ENCODE assay signal across 19 cellular contexts in the genomic region with DNA sequence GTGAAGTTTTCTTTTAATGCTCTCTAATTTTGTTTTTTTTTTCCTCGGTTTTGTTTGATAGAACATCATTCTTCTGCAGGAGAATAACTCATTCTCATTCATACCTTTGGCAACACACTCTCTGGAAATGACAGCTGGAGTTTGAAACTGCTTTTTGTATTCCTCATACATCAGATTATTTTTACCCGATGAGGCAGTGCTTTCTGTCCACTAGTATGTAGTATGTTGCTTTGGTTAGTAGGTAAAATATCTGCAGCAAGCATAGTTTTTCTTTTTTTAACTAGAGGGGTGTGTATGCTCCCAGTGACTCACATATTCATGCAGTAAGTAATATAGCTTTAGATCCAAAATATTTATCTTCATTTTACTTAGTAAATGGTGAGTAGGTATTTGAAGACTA. TPM values are rescaled to one million over a fixed set of nuclear protein-coding genes. Genes with fewer than 3 reads are reported as not detected.
DNase-seq lines count a peak whose midpoint lies in the region; ATAC-seq, FAIRE-seq and TF ChIP-seq lines count a peak whose summit lies in the region.
"Had no signal": no experiment of that assay in that cellular context is flagged by ENCODE, and none has a peak within 500 bp of the region (broad histone marks: within the 10 kb centered on the region; RNA-seq: fewer than 3 reads in every experiment).

No MANE protein-coding gene starts in this region.

- no peak for DNase-seq in T-helper 2 cell treated with Interferon-gamma antibody and Interleukin-4, amounts not matched to agents 5 μg/mL and 100 μg/mL, for 36 hours (ENCODE audit: low spot score)
- DNase-seq in T-helper 2 cell, result no peak
- no peak for DNase-seq in A549 (ENCODE audit: low read depth in 1 of 2, low spot score in 1 of 2)
- DNase-seq in activated T-helper 1 cell treated with anti-CD3 and anti-CD28 coated beads, Interleukin-12 subunit alpha, Interleukin-12 subunit beta, Interleukin-2, Interleukin-4 antibody, amounts not matched to agents 30 ng/mL and 10 ng/mL and 1 ng/mL, durations not matched to agents 14 hours and 24 hours and 36 hours (ENCODE audit: low spot score), result no peak
- no peak for DNase-seq in naive thymus-derived CD8-positive, alpha-beta T cell
- no peak for DNase-seq in natural killer cell
- no peak for DNase-seq in NCI-H1105 (lab: John Stamatoyannopoulos, UW)
- DNase-seq: 8988T, Caco-2, H7, KG1, MG63, NCI-H187 treated with DMSO at 0.1 percent for 48 hours, NCI-H2171, NCI-H774 had no signal

- no peaks in the 10 kb centered on the region for H3K27me3 Mint-ChIP-seq in T-helper 2 cell treated with Interferon-gamma antibody and Interleukin-4, amounts not matched to agents 5 μg/mL and 100 μg/mL, for 36 hours (ENCODE audit: low read depth)
- no peaks in the 10 kb centered on the region for H3K27me3 Mint-ChIP-seq in activated T-helper 1 cell treated with anti-CD3 and anti-CD28 coated beads, Interleukin-12 subunit alpha, Interleukin-12 subunit beta, Interleukin-2, Interleukin-4 antibody, amounts not matched to agents 30 ng/mL and 10 ng/mL and 1 ng/mL, durations not matched to agents 14 hours and 24 hours and 36 hours (ENCODE audit: insufficient read depth)
- H3K27me3 Mint-ChIP-seq in naive thymus-derived CD8-positive, alpha-beta T cell, result no peaks in the 10 kb centered on the region
- H3K27me3 Mint-ChIP-seq in natural killer cell (ENCODE audit: low read depth in 2 of 2), result no peaks in the 10 kb centered on the region

- TF ChIP-seq EP300 in A549 (IDR thresholded peaks at IDR 0.05), result no peak

- TF ChIP-seq RAD21 in A549 (conservative IDR thresholded peaks at IDR 0.05 in 1 of 2, IDR thresholded peaks at IDR 0.05 in 1 of 2), result no peak

- FAIRE-seq in A549 (lab: Jason Lieb, UNC), result peak; percentile 61

- H3K4me3 ChIP-seq in A549, result no peak overlapping the region
- H3K4me3 ChIP-seq: BLaER1 treated with 17β-estradiol and CSF1 and Interleukin-3, amounts not matched to agents 10 nM and 100 nM; MG63 had no signal

- peaks cover 63% of the 10 kb centered on the region for H3K36me3 Mint-ChIP-seq in T-helper 2 cell treated with Interferon-gamma antibody and Interleukin-4, amounts not matched to agents 5 μg/mL and 100 μg/mL, for 36 hours (ENCODE audit: low read depth)
- H3K36me3 Mint-ChIP-seq in activated T-helper 1 cell treated with anti-CD3 and anti-CD28 coated beads, Interleukin-12 subunit alpha, Interleukin-12 subunit beta, Interleukin-2, Interleukin-4 antibody, amounts not matched to agents 30 ng/mL and 10 ng/mL and 1 ng/mL, durations not matched to agents 14 hours and 24 hours and 36 hours (ENCODE audit: low read depth), result peaks cover 70% of the 10 kb centered on the region
- peaks cover 3 to 45% (median 34%) of the 10 kb centered on the region in 3 donors for H3K36me3 Mint-ChIP-seq in naive thymus-derived CD8-positive, alpha-beta T cell
- no peaks in the 10 kb centered on the region for H3K36me3 Mint-ChIP-seq in natural killer cell

- CTCF ChIA-PET in A549 (lab: Yijun Ruan, JAX), result interaction anchor here (1.2 to 1.3 kb wide), 2 partner anchors 108 to 365 kb away, joined by 3 to 4 read pairs; no protein-coding TSS in a partner anchor

- TF ChIP-seq CTCF in A549 (IDR thresholded peaks at IDR 0.05), result no peak
- TF ChIP-seq CTCF in natural killer cell (IDR thresholded peaks at IDR 0.05), result no peak

- H3K9me3 ChIP-seq in A549, result no peaks in the 10 kb centered on the region
- H3K9me3 ChIP-seq: BLaER1 treated with 17β-estradiol and CSF1 and Interleukin-3, amounts not matched to agents 10 nM and 100 nM; Caco-2; MG63 had no signal

- H3K4me2 ChIP-seq in A549, result no peak overlapping the region

- peaks cover 78% of the 10 kb centered on the region for H3K4me1 Mint-ChIP-seq in T-helper 2 cell treated with Interferon-gamma antibody and Interleukin-4, amounts not matched to agents 5 μg/mL and 100 μg/mL, for 36 hours (ENCODE audit: low read depth)
- H3K4me1 Mint-ChIP-seq in activated T-helper 1 cell treated with anti-CD3 and anti-CD28 coated beads, Interleukin-12 subunit alpha, Interleukin-12 subunit beta, Interleukin-2, Interleukin-4 antibody, amounts not matched to agents 30 ng/mL and 10 ng/mL and 1 ng/mL, durations not matched to agents 14 hours and 24 hours and 36 hours (ENCODE audit: low read depth), result peaks cover 92% of the 10 kb centered on the region
- H3K4me1 Mint-ChIP-seq in naive thymus-derived CD8-positive, alpha-beta T cell, result peaks cover 50 to 94% (median 93%) of the 10 kb centered on the region in 4 donors
- peaks cover 22 to 26% of the 10 kb centered on the region in 2 donors for H3K4me1 Mint-ChIP-seq in natural killer cell

- H3K27ac Mint-ChIP-seq in T-helper 2 cell treated with Interferon-gamma antibody and Interleukin-4, amounts not matched to agents 5 μg/mL and 100 μg/mL, for 36 hours, result peak overlapping the region; percentile 21
- H3K27ac Mint-ChIP-seq in activated T-helper 1 cell treated with anti-CD3 and anti-CD28 coated beads, Interleukin-12 subunit alpha, Interleukin-12 subunit beta, Interleukin-2, Interleukin-4 antibody, amounts not matched to agents 30 ng/mL and 10 ng/mL and 1 ng/mL, durations not matched to agents 14 hours and 24 hours and 36 hours, result peak overlapping the region; percentile 77
- peak overlapping the region in 8 of 10 donors; percentile 1 to 95 (median 62) for H3K27ac Mint-ChIP-seq in naive thymus-derived CD8-positive, alpha-beta T cell
- H3K27ac Mint-ChIP-seq in natural killer cell, result no peak overlapping the region

- H3K4me3 Mint-ChIP-seq in T-helper 2 cell treated with Interferon-gamma antibody and Interleukin-4, amounts not matched to agents 5 μg/mL and 100 μg/mL, for 36 hours, result peak overlapping the region; percentile 71
- H3K4me3 Mint-ChIP-seq in activated T-helper 1 cell treated with anti-CD3 and anti-CD28 coated beads, Interleukin-12 subunit alpha, Interleukin-12 subunit beta, Interleukin-2, Interleukin-4 antibody, amounts not matched to agents 30 ng/mL and 10 ng/mL and 1 ng/mL, durations not matched to agents 14 hours and 24 hours and 36 hours, result peak overlapping the region; percentile 46
- peak overlapping the region in 4 of 10 donors; percentile 44 to 60 (median 53) for H3K4me3 Mint-ChIP-seq in naive thymus-derived CD8-positive, alpha-beta T cell
- no peak overlapping the region for H3K4me3 Mint-ChIP-seq in natural killer cell

- H3K4me1 ChIP-seq in A549, result peaks cover 36% of the 10 kb centered on the region
- H3K4me1 ChIP-seq: Caco-2 had no signal

- TF ChIP-seq POLR2A in A549 (IDR thresholded peaks at IDR 0.05; ENCODE audit: low read length), result no peak

- POLR2A ChIA-PET in A549 (lab: Yijun Ruan, JAX), result no interaction called here
- POLR2A ChIA-PET in naive thymus-derived CD8-positive, alpha-beta T cell (lab: Charles Lee), result interaction anchor here (0.8 kb wide), 2 partner anchors 19 to 22 kb away, joined by 3 read pairs; no protein-coding TSS in a partner anchor

- no peak for ATAC-seq in A549
- no peak for ATAC-seq in naive thymus-derived CD8-positive, alpha-beta T cell
- no peak for ATAC-seq in natural killer cell
- ATAC-seq in GM19023 (IDR thresholded peaks at IDR 0.05; ENCODE audit: unreplicated experiment), result no peak
- ATAC-seq: Panc1, Right ventricle myocardium inferior had no signal

- no peak overlapping the region for H3K27ac ChIP-seq in A549
- H3K27ac ChIP-seq: BLaER1 treated with 17β-estradiol and CSF1 and Interleukin-3, amounts not matched to agents 10 nM and 100 nM had no signal

- no peaks in the 10 kb centered on the region for H3K9me3 Mint-ChIP-seq in T-helper 2 cell treated with Interferon-gamma antibody and Interleukin-4, amounts not matched to agents 5 μg/mL and 100 μg/mL, for 36 hours
- H3K9me3 Mint-ChIP-seq in activated T-helper 1 cell treated with anti-CD3 and anti-CD28 coated beads, Interleukin-12 subunit alpha, Interleukin-12 subunit beta, Interleukin-2, Interleukin-4 antibody, amounts not matched to agents 30 ng/mL and 10 ng/mL and 1 ng/mL, durations not matched to agents 14 hours and 24 hours and 36 hours, result no peaks in the 10 kb centered on the region
- H3K9me3 Mint-ChIP-seq in naive thymus-derived CD8-positive, alpha-beta T cell, result peaks cover 0 to 3% (median 0%) of the 10 kb centered on the region in 9 donors
- no peaks in the 10 kb centered on the region for H3K9me3 Mint-ChIP-seq in natural killer cell

- intact Hi-C loops in activated T-helper 1 cell treated with anti-CD3 and anti-CD28 coated beads, Interleukin-12 subunit alpha, Interleukin-12 subunit beta, Interleukin-2, Interleukin-4 antibody, amounts not matched to agents 30 ng/mL and 10 ng/mL and 1 ng/mL, durations not matched to agents 14 hours and 24 hours and 36 hours (cut with micrococcal nuclease), result loop anchor here (5.0 to 10.0 kb wide), 2 partner anchors 258 to 1334 kb away; no protein-coding TSS in a partner anchor
- intact Hi-C loops in natural killer cell (cut with micrococcal nuclease), result no loop called here

- WGBS in A549 (ENCODE audit: missing lambda C conversion rate), result 83% methylated on average over 2 of the region's 2 CpGs

TF ChIP-seq in A549, 52 proteins besides CTCF, POLR2A, EP300 and RAD21 (continues in another document):
- no peak for TF ChIP-seq ATOH8 (CRISPR knock-in tag; IDR thresholded peaks at IDR 0.05; ENCODE audit: low read depth)

RNA-seq across cellular contexts. Expression of gene PRKCA, which starts 6.4 kb away (rescaled TPM):
- polyA plus RNA-seq in A549 (2011; rRNA removed), result 65.0 and 79.7 TPM in 2 replicates
- polyA plus RNA-seq in A549 (2012; cell fraction: cytosol; rRNA removed), result 22.5 and 28.8 TPM in 2 replicates
- polyA plus RNA-seq in A549 (2012; cell fraction: nucleus; rRNA removed), result 33.6 and 40.4 TPM in 2 replicates
- 28.1 to 28.8 TPM (median 28.1 TPM) in 3 replicates for polyA plus RNA-seq in A549 (2017; fragmentation: RNase III; extraction: RNeasy Plus Mini Kit Qiagen cat#74134 plus additional on column Dnase treatment)
- 66.8 and 80.3 TPM in 2 replicates for polyA minus RNA-seq in A549 (2011; rRNA and poly(A)+ RNA removed)
- total RNA-seq in activated T-helper 1 cell treated with anti-CD3 and anti-CD28 coated beads, Interleukin-12 subunit alpha, Interleukin-12 subunit beta, Interleukin-2, Interleukin-4 antibody, amounts not matched to agents 30 ng/mL and 10 ng/mL and 1 ng/mL, durations not matched to agents 14 hours and 24 hours and 36 hours, result 155 and 157 TPM in 2 replicates
- total RNA-seq in naive thymus-derived CD8-positive, alpha-beta T cell, result 10 to 100 TPM; 90.6 to 97.3 TPM
- 1 to 10 TPM; 1.3 to 5.8 (median 3.3) TPM for polyA plus RNA-seq in naive thymus-derived CD8-positive, alpha-beta T cell
- total RNA-seq in natural killer cell, result 10 to 100 TPM; 19.6 to 29.0 (median 20.4) TPM

Comparison
In these comparisons a context has a peak if more than half of its experiments do, and no peak if none do; other contexts are left out.
1. H3K27ac Mint-ChIP-seq: peak in T-helper 2 cell treated with Interferon-gamma antibody and Interleukin-4, amounts not matched to agents 5 μg/mL and 100 μg/mL, for 36 hours (single experiment), activated T-helper 1 cell treated with anti-CD3 and anti-CD28 coated beads, Interleukin-12 subunit alpha, Interleukin-12 subunit beta, Interleukin-2, Interleukin-4 antibody, amounts not matched to agents 30 ng/mL and 10 ng/mL and 1 ng/mL, durations not matched to agents 14 hours and 24 hours and 36 hours (single experiment) and naive thymus-derived CD8-positive, alpha-beta T cell (8 of 10); none in natural killer cell (0 of 2).